In the genomic region with DNA sequence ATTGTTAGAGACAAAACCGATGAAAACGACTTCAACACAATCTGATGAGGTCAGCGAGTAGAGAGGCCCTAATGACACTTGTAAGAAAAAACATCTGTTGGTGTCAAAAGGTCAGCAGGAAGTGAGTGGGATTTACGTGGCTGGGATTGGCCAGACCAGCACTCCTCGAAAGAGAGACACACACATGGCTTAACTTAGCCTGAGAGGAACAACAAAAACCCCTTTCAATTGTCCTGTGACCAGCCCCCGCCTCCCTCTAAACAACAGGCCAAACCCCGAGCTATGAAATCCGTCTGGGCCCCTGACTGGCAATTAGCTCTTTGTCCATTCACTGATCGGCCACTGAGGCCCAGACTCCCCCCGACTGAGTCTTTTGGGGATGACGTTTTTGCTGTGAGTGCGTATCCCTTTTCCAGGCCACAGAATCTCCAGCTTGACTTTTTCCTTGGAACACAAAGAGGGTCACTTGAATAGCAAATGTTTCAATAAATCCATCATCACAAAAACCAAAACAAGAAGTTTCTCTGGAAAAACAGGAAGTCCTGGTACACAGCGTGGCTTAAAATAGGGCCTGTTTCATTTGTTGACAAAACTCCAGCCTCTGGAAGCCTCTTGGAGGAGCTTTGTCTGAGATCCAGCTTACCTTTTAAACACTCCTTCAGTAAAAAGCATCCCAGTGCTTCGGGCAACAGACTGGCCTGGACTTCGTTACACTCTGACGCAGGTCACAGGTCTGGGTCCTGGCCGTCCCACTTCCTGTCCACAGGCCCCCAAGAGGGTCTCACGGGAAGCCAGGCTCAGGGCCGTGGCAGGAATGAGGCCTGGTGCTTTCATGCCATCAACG, we compare ENCODE assay signal across 9 cellular contexts.
DNase-seq lines count a peak whose midpoint lies in the region; ATAC-seq and TF ChIP-seq lines count a peak whose summit lies in the region.
"Had no signal": no experiment of that assay in that cellular context is flagged by ENCODE, and none has a peak within 500 bp of the region (broad histone marks: within the 10 kb centered on the region; RNA-seq: fewer than 3 reads in every experiment).

No MANE protein-coding gene starts in this region.

- ATAC-seq in activated naive CD8-positive, alpha-beta T cell treated with anti-CD3 and anti-CD28 coated beads, Interleukin-2, amount 50 U/mL, for 24 hours = peak; percentile 21
- ATAC-seq in HG02678 (IDR thresholded peaks at IDR 0.05; ENCODE audit: unreplicated experiment) = no peak
- no peak for ATAC-seq in GM19452 (IDR thresholded peaks at IDR 0.05; ENCODE audit: unreplicated experiment)
- no peak for ATAC-seq in HG03439 (IDR thresholded peaks at IDR 0.05; ENCODE audit: unreplicated experiment)

- H3K4me3 ChIP-seq in adrenal gland (no peak overlapping the region), left ventricle myocardium inferior (peak overlapping the region; percentile 40)

- no peaks in the 10 kb centered on the region for H3K27me3 ChIP-seq in adrenal gland
- no peaks in the 10 kb centered on the region for H3K27me3 ChIP-seq in left ventricle myocardium inferior (ENCODE audit: low read depth)

- no peaks in the 10 kb centered on the region for H3K36me3 ChIP-seq in adrenal gland (replicated peaks in 1 of 2)
- H3K36me3 ChIP-seq in left ventricle myocardium inferior = no peaks in the 10 kb centered on the region

- H3K4me1 Mint-ChIP-seq in activated naive CD8-positive, alpha-beta T cell treated with anti-CD3 and anti-CD28 coated beads, Interleukin-2, amount 50 U/mL, for 24 hours = peaks cover 19% of the 10 kb centered on the region
- H3K4me1 Mint-ChIP-seq in activated naive CD8-positive, alpha-beta T cell treated with anti-CD3 and anti-CD28 coated beads for 36 hours = no peaks in the 10 kb centered on the region

- TF ChIP-seq CTCF in adrenal gland (IDR thresholded peaks at IDR 0.05) = no peak
- no peak for TF ChIP-seq CTCF in left ventricle myocardium inferior (IDR thresholded peaks at IDR 0.05; ENCODE audit: borderline replicate concordance)

- intact Hi-C loops in adrenal gland (cut with DNase I) (loop anchor here in 1 of 2 donors (10.0 kb wide), 1 partner anchor 63 kb away; no protein-coding TSS in a partner anchor), left ventricle myocardium inferior (cut with micrococcal nuclease) (no loop called here)

- H3K27ac ChIP-seq in adrenal gland = peak overlapping the region; percentile 36 to 95 (median 64)
- H3K27ac ChIP-seq in left ventricle myocardium inferior (replicated peaks) = peak overlapping the region; percentile 91

- H3K9me3 ChIP-seq in adrenal gland (replicated peaks in 1 of 3) (no peaks in the 10 kb centered on the region), left ventricle myocardium inferior (replicated peaks) (no peaks in the 10 kb centered on the region)

- H3K4me1 ChIP-seq in adrenal gland (replicated peaks in 1 of 2) = peaks cover 32 to 76% of the 10 kb centered on the region in 2 donors
- peaks cover 97% of the 10 kb centered on the region for H3K4me1 ChIP-seq in left ventricle myocardium inferior

- H3K36me3 Mint-ChIP-seq in activated naive CD8-positive, alpha-beta T cell treated with anti-CD3 and anti-CD28 coated beads, Interleukin-2, amount 50 U/mL, for 24 hours (ENCODE audit: low read depth) = no peaks in the 10 kb centered on the region
- H3K36me3 Mint-ChIP-seq in activated naive CD8-positive, alpha-beta T cell treated with anti-CD3 and anti-CD28 coated beads for 36 hours = no peaks in the 10 kb centered on the region

- WGBS in adrenal gland, 4 donors = 29 to 39% (median 33%) methylated on average over 18 to 20 of the region's 20 CpGs

- no peak overlapping the region for H3K4me3 Mint-ChIP-seq in activated naive CD8-positive, alpha-beta T cell treated with anti-CD3 and anti-CD28 coated beads, Interleukin-2, amount 50 U/mL, for 24 hours
- H3K4me3 Mint-ChIP-seq in activated naive CD8-positive, alpha-beta T cell treated with anti-CD3 and anti-CD28 coated beads for 36 hours = no peak overlapping the region
- H3K4me3 Mint-ChIP-seq: stimulated activated naive CD8-positive, alpha-beta T cell treated with anti-CD3 and anti-CD28 coated beads, Interleukin-15, Interleukin-2, amounts not matched to agents 100 ng/mL and 50 ng/mL, for 24 hours had no signal

- peaks cover 64% of the 10 kb centered on the region for H3K27me3 Mint-ChIP-seq in activated naive CD8-positive, alpha-beta T cell treated with anti-CD3 and anti-CD28 coated beads, Interleukin-2, amount 50 U/mL, for 24 hours
- H3K27me3 Mint-ChIP-seq in activated naive CD8-positive, alpha-beta T cell treated with anti-CD3 and anti-CD28 coated beads for 36 hours = peaks cover 60% of the 10 kb centered on the region

- no peak for TF ChIP-seq POLR2A in adrenal gland (IDR thresholded peaks at IDR 0.05)

- H3K9me3 Mint-ChIP-seq in activated naive CD8-positive, alpha-beta T cell treated with anti-CD3 and anti-CD28 coated beads, Interleukin-2, amount 50 U/mL, for 24 hours = no peaks in the 10 kb centered on the region
- H3K9me3 Mint-ChIP-seq in activated naive CD8-positive, alpha-beta T cell treated with anti-CD3 and anti-CD28 coated beads for 36 hours = no peaks in the 10 kb centered on the region
- H3K9me3 Mint-ChIP-seq: stimulated activated naive CD8-positive, alpha-beta T cell treated with anti-CD3 and anti-CD28 coated beads, Interleukin-15, Interleukin-2, amounts not matched to agents 100 ng/mL and 50 ng/mL, for 24 hours had no signal

- no peak overlapping the region for H3K27ac Mint-ChIP-seq in activated naive CD8-positive, alpha-beta T cell treated with anti-CD3 and anti-CD28 coated beads, Interleukin-2, amount 50 U/mL, for 24 hours
- no peak overlapping the region for H3K27ac Mint-ChIP-seq in activated naive CD8-positive, alpha-beta T cell treated with anti-CD3 and anti-CD28 coated beads for 36 hours
- H3K27ac Mint-ChIP-seq: stimulated activated naive CD8-positive, alpha-beta T cell treated with anti-CD3 and anti-CD28 coated beads, Interleukin-15, Interleukin-2, amounts not matched to agents 100 ng/mL and 50 ng/mL, for 24 hours had no signal

- no peak for DNase-seq in activated naive CD8-positive, alpha-beta T cell treated with anti-CD3 and anti-CD28 coated beads, Interleukin-2, amount 50 U/mL, for 24 hours
- DNase-seq in activated naive CD8-positive, alpha-beta T cell treated with anti-CD3 and anti-CD28 coated beads for 36 hours = no peak
- DNase-seq in adrenal gland (peak; percentile 49 to 82 (median 59)), left ventricle myocardium inferior (peak; percentile 61), pulmonary artery endothelial cell (ENCODE audit: low read depth, low spot score) (peak; percentile 92)

Comparison
In these comparisons a context has a peak if more than half of its experiments do, and no peak if none do; other contexts are left out.
1. DNase-seq: peak in adrenal gland (7 of 7), left ventricle myocardium inferior (single experiment) and pulmonary artery endothelial cell (single experiment); none in activated naive CD8-positive, alpha-beta T cell treated with anti-CD3 and anti-CD28 coated beads, Interleukin-2, amount 50 U/mL, for 24 hours (single experiment) and activated naive CD8-positive, alpha-beta T cell treated with anti-CD3 and anti-CD28 coated beads for 36 hours (single experiment).